Comparison of ENCODE assay signal across 8 cellular contexts in the genomic region with DNA sequence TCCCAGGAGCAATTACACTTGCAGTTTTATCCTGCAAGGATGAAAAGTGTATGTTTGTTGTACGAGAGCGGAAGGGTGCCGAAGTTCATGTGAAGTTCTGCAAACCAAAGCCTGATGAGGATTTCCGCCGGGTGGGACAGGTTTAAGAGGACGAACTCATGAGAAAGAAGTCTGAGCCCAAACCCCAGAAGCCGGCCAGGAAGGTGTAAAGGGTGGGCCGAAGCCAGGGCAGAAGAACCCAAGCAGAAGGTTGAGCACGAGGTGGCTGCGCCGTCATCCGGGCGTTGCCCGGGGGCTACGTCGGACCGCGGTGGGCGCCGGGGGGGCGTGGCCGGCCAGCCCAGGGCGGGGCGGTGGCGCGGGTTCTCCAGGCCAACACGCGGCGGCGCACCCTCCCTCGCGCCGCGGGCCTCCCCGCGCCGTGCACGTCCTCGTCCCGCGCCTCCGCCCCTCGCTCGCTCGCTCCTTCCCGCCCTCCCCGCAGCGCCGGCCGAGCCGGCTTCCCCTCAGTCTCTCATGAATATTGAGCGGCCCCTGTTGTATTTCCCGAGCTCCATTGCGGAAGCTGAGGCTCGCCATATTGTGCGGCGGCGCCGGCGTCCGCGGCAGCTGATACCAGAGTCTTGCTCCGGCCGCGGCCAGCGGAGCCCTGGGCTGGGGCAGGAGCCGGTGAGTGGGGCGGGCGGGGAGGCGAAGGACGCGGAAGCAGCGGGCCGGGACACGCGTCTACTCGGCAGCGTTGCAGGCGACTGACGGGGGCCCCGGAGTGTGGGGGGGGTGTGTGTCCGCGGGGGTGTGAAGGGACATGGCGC. TPM values are rescaled to one million over a fixed set of nuclear protein-coding genes. Genes with fewer than 3 reads are reported as not detected.
DNase-seq lines count a peak whose midpoint lies in the region; ATAC-seq and TF ChIP-seq lines count a peak whose summit lies in the region.

RNF2 (plus strand) TSS at position 578 of the 812 bp plus-strand sequence. CDS start 41,996 bp downstream, outside the sequence.

- intact Hi-C loops in esophagus muscularis mucosa (cut with DNase I) = no loop called here

- H3K36me3 ChIP-seq in esophagus muscularis mucosa (no peaks in the 10 kb centered on the region), muscle layer of duodenum (ENCODE audit: control insufficient read depth in 1 of 2, insufficient read depth in 2 of 2, low read length in 2 of 2) (no peaks in the 10 kb centered on the region)

- no peaks in the 10 kb centered on the region for H3K9me3 Mint-ChIP-seq in activated T-cell treated with anti-CD3 and anti-CD28 coated beads, Interleukin-2, amount 50 U/mL, for 4 hours

- in situ Hi-C loops in Caki2 (cut with HindIII; ENCODE audit: low pct_unique_long_range_greater_than_20kb, low sequenced_read_pairs) = no loop called here

- peaks cover 43% of the 10 kb centered on the region for H3K4me1 Mint-ChIP-seq in activated T-cell treated with anti-CD3 and anti-CD28 coated beads, Interleukin-2, amount 50 U/mL, for 4 hours (ENCODE audit: low read depth)

- no peaks in the 10 kb centered on the region for H3K9me3 ChIP-seq in esophagus muscularis mucosa
- H3K9me3 ChIP-seq in muscle layer of duodenum (ENCODE audit: control insufficient read depth in 1 of 2, low read length in 2 of 2) = no peaks in the 10 kb centered on the region

- no peaks in the 10 kb centered on the region for H3K27me3 Mint-ChIP-seq in activated T-cell treated with anti-CD3 and anti-CD28 coated beads, Interleukin-2, amount 50 U/mL, for 4 hours (ENCODE audit: low read depth)

- no peak for TF ChIP-seq POLR2A in esophagus muscularis mucosa (IDR thresholded peaks at IDR 0.05; ENCODE audit: low read depth)

- H3K4me3 ChIP-seq in esophagus muscularis mucosa (peak within 1 kb of the TSS; percentile 89 to 98 (median 94)), muscle layer of duodenum (ENCODE audit: low read depth in 1 of 2, low read length in 2 of 2) (peak within 1 kb of the TSS; percentile 77 to 81)

- H3K27ac ChIP-seq in esophagus muscularis mucosa (replicated peaks in 1 of 4) (peak within 1 kb of the TSS; percentile 88 to 95 (median 94)), muscle layer of duodenum (ENCODE audit: low read length) (peak within 1 kb of the TSS; percentile 55)

- H3K4me1 ChIP-seq in esophagus muscularis mucosa = peaks cover 18 to 38% (median 23%) of the 10 kb centered on the region in 4 donors
- peaks cover 9 to 12% of the 10 kb centered on the region in 2 donors for H3K4me1 ChIP-seq in muscle layer of duodenum (ENCODE audit: control insufficient read depth in 1 of 2, insufficient read depth in 2 of 2, low read length in 2 of 2)

- peak in 1 of 3 experiments; percentile 14 for TF ChIP-seq CTCF in esophagus muscularis mucosa (IDR thresholded peaks at IDR 0.05)

- H3K36me3 Mint-ChIP-seq in activated T-cell treated with anti-CD3 and anti-CD28 coated beads, Interleukin-2, amount 50 U/mL, for 4 hours (ENCODE audit: insufficient read depth) = peaks cover 3% of the 10 kb centered on the region

- peak within 1 kb of the TSS; percentile 93 for H3K4me3 Mint-ChIP-seq in activated T-cell treated with anti-CD3 and anti-CD28 coated beads, Interleukin-2, amount 50 U/mL, for 4 hours

- 3% methylated on average over 10 of the region's 84 CpGs for WGBS in esophagus muscularis mucosa

- TF ChIP-seq EP300 in esophagus muscularis mucosa (IDR thresholded peaks at IDR 0.05) = no peak

- peak; percentile 87 for ATAC-seq in GM21381 (IDR thresholded peaks at IDR 0.05; ENCODE audit: unreplicated experiment)
- ATAC-seq in activated T-cell treated with anti-CD3 and anti-CD28 coated beads, Interleukin-2, amount 50 U/mL, for 4 hours = peak; percentile 91 to 93

- H3K27me3 ChIP-seq in esophagus muscularis mucosa = no peaks in the 10 kb centered on the region
- no peaks in the 10 kb centered on the region for H3K27me3 ChIP-seq in muscle layer of duodenum (ENCODE audit: low read depth, low read length)

- DNase-seq in Caki2 (ENCODE audit: low read depth) = peak; percentile 83
- peak in 67 of 76 experiments; percentile 13 to 79 (median 57) for DNase-seq in HUDEP-2 (lab: John Stamatoyannopoulos, UW; ENCODE audit: unreplicated experiment in 76 of 76)
- DNase-seq in OCI-M1 (lab: John Stamatoyannopoulos, UW) = peak; percentile 91
- peak; percentile 69 for DNase-seq in activated T-cell treated with anti-CD3 and anti-CD28 coated beads, Interleukin-2, amount 50 U/mL, for 4 hours
- peak; percentile 93 for DNase-seq in esophagus muscularis mucosa (ENCODE audit: extremely low spot score)
- DNase-seq in stimulated activated CD8-positive, alpha-beta memory T cell treated with anti-CD3 and anti-CD28 coated beads, Interleukin-7, amount 100 ng/mL, for 4 hours (ENCODE audit: low read depth in 2 of 2) = peak; percentile 42 to 82

RNA-seq across cellular contexts. Expression of gene RNF2, which starts in this region (rescaled TPM):
- 26.3 and 29.4 TPM in 2 replicates for total RNA-seq in Caki2 (2014; rRNA removed; shearing (Covaris generic); ENCODE audit: low replicate concordance)
- 10 to 100 TPM; 26.7 to 29.7 (median 27.2) TPM for total RNA-seq in activated T-cell treated with anti-CD3 and anti-CD28 coated beads, Interleukin-2, amount 50 U/mL, for 4 hours
- total RNA-seq in esophagus muscularis mucosa = 10 to 100 TPM in 3 of 4 donors, 1 to 10 TPM in 1; 9.1 to 14.0 (median 12.9) TPM

Comparison
In these comparisons a context has a peak if more than half of its experiments do, and no peak if none do; other contexts are left out.
1. Peak in every context shown above with its lines: DNase-seq, ATAC-seq, H3K4me3 ChIP-seq and H3K27ac ChIP-seq.